ENCODE assay signal across 1 cellular context in the genomic region with DNA sequence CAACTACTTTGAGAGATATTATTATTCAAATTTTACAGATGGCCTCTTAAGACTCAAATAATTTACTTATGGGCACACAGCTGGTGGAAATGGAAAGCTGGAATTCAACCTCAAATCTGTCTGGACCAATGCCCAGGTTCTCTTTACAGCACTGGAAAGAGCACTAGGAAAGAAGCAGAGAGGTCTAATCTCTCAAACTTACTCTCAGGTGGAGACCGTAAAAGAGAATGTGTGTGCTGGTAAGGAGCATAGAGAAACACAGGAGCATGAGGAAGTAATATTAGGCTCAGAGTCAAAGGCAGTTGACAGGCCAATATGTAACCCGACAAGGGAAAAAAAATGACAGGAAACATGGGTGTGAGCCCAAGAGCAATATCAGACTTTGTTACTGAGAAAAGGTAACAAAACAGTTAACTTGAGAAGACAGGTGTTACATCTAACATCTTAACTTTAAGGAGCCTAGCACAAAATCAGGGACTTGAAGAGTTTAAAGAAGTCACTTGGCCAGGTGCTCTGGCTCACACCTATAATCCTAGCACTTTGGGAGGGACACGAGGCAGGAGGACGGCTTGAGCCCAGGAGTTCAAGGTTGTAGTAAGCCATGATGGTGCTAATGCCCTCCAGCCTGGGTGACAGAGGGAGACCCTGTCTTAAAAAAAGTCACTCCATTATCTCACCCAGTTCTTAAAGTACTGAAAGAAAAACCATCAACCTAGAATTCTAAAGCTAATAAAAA.
TF ChIP-seq lines count a peak whose summit lies in the region.

No MANE protein-coding gene starts in this region.

TF ChIP-seq in IMR-90, 13 proteins besides CTCF, POLR2A, EP300 and RAD21:
- TF ChIP-seq BHLHE40 (IDR thresholded peaks at IDR 0.05; ENCODE audit: low read depth, low read length) (no peak), FOS (IDR thresholded peaks at IDR 0.05; ENCODE audit: low read depth, low read length) (no peak), MAZ (IDR thresholded peaks at IDR 0.05; ENCODE audit: borderline replicate concordance, low read depth, low read length) (no peak), MAFK (IDR thresholded peaks at IDR 0.05; ENCODE audit: low read depth, low read length) (no peak), RCOR1 (IDR thresholded peaks at IDR 0.05; ENCODE audit: insufficient replicate concordance, low read length) (no peak), CEBPB (IDR thresholded peaks at IDR 0.05; ENCODE audit: low read depth, low read length) (no peak), CHD1 (IDR thresholded peaks at IDR 0.05; ENCODE audit: low read depth, low read length) (no peak)
- TF ChIP-seq, protein P1, sequence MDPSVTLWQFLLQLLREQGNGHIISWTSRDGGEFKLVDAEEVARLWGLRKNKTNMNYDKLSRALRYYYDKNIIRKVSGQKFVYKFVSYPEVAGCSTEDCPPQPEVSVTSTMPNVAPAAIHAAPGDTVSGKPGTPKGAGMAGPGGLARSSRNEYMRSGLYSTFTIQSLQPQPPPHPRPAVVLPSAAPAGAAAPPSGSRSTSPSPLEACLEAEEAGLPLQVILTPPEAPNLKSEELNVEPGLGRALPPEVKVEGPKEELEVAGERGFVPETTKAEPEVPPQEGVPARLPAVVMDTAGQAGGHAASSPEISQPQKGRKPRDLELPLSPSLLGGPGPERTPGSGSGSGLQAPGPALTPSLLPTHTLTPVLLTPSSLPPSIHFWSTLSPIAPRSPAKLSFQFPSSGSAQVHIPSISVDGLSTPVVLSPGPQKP (IDR thresholded peaks at IDR 0.05; ENCODE audit: borderline replicate concordance, low read depth, low read length): no peak
